1 cellular context compared by ENCODE assay signal in genomic region chrX:2863646-2864045, GRCh38.
TF ChIP-seq lines count a peak whose summit lies in the region.

No MANE protein-coding gene starts in this region.

TF ChIP-seq in HepG2, 621 proteins besides CTCF, POLR2A, EP300 and RAD21:
- TF ChIP-seq MIER3 (CRISPR knock-in tag; IDR thresholded peaks at IDR 0.05; ENCODE audit: borderline replicate concordance) (no peak), LCORL (IDR thresholded peaks at IDR 0.05) (no peak), LCORL (CRISPR knock-in tag; IDR thresholded peaks at IDR 0.05) (no peak), ZNF891 (CRISPR knock-in tag; IDR thresholded peaks at IDR 0.05) (no peak), TAF15 (IDR thresholded peaks at IDR 0.05; ENCODE audit: low read depth, low read length, poor library complexity, severe bottlenecking) (no peak), ZNF747 (CRISPR knock-in tag; IDR thresholded peaks at IDR 0.05; ENCODE audit: borderline replicate concordance) (no peak), KDM5A (IDR thresholded peaks at IDR 0.05; ENCODE audit: borderline replicate concordance, low read length) (no peak), EEA1 (CRISPR knock-in tag; IDR thresholded peaks at IDR 0.05; ENCODE audit: borderline replicate concordance) (no peak), MAFK (conservative IDR thresholded peaks at IDR 0.05 in 1 of 2, IDR thresholded peaks at IDR 0.05 in 1 of 2; ENCODE audit: low read length in 2 of 2) (peak; percentile 20 to 50; a peak in 2 of 4 replicates), ISL2 (CRISPR knock-in tag; IDR thresholded peaks at IDR 0.05) (no peak)
